In genomic region chr2:150594299-150594698, GRCh38 we compare ENCODE assay signal across 29 cellular contexts.
"Had no signal": no experiment of that assay in that cellular context is flagged by ENCODE, and none has a peak within 500 bp of the region (broad histone marks: within the 10 kb centered on the region; RNA-seq: fewer than 3 reads in every experiment).

No MANE protein-coding gene starts in this region.

- H3K27ac ChIP-seq: ovary, parathyroid adenoma, psoas muscle, right lobe of liver, sigmoid colon, spleen, suprapubic skin, testis, tibial artery, transverse colon, upper lobe of right lung, uterus had no signal

- H3K4me2 ChIP-seq: smooth muscle cell had no signal

- H3K79me2 ChIP-seq: parathyroid adenoma had no signal

- H3K27me3 ChIP-seq: ovary, right lobe of liver, sigmoid colon, spleen, suprapubic skin, testis, tibial artery, transverse colon, upper lobe of right lung, uterus had no signal

- ATAC-seq: naive thymus-derived CD8-positive, alpha-beta T cell; natural killer cell treated with Interleukin-12 subunit alpha and Interleukin-12 subunit beta and Interleukin-15 and Interleukin-18, amount 100 ng/mL, for 72 hours; psoas muscle; right cardiac atrium; right lobe of liver; stimulated activated memory B cell treated with anti-CD40 and anti-IgM and Interleukin-4, amounts not matched to agents 10 μg/mL and 1 μg/mL and 100 μg/mL, for 72 hours; stimulated activated naive CD8-positive, alpha-beta T cell treated with anti-CD3 and anti-CD28 coated beads, Interleukin-15, amount 100 ng/mL, for 72 hours; stimulated activated naive CD8-positive, alpha-beta T cell treated with anti-CD3 and anti-CD28 coated beads, Interleukin-15, Interleukin-2, amounts not matched to agents 100 U/mL and 50 U/mL, for 24 hours; upper lobe of right lung had no signal

- H3K4me3 ChIP-seq: ovary, psoas muscle, right lobe of liver, sigmoid colon, smooth muscle cell, spleen, suprapubic skin, testis, tibial artery, transverse colon, upper lobe of right lung, uterus had no signal

- H3K4me1 ChIP-seq: parathyroid adenoma, psoas muscle, spleen, suprapubic skin, testis, transverse colon, upper lobe of right lung, uterus had no signal

- H3K36me3 ChIP-seq: ovary, right lobe of liver, sigmoid colon, spleen, suprapubic skin, tibial artery, transverse colon, upper lobe of right lung, uterus had no signal

- DNase-seq: naive thymus-derived CD8-positive, alpha-beta T cell; nephron progenitor cell; occipital lobe; ovary; posterior cingulate gyrus; psoas muscle; right cardiac atrium; right lobe of liver; sigmoid colon; spleen; stimulated activated CD4-positive, alpha-beta T cell treated with anti-CD3 and anti-CD28 coated beads, Interleukin-12 subunit alpha, Interleukin-12 subunit beta, amount 100 ng/mL, for 4 hours; stimulated activated CD4-positive, alpha-beta T cell treated with anti-CD3 and anti-CD28 coated beads, Interleukin-1b, Interleukin-23, amount 100 ng/mL, for 48 hours; stimulated activated CD4-positive, alpha-beta T cell treated with anti-CD3 and anti-CD28 coated beads, Interleukin-4, amount 100 ng/mL, for 1 hour; stimulated activated CD4-positive, alpha-beta T cell treated with anti-CD3 and anti-CD28 coated beads, Interleukin-4, amount 100 ng/mL, for 4 hours; stimulated activated CD8-positive, alpha-beta memory T cell treated with anti-CD3 and anti-CD28 coated beads, Interleukin-4, amount 100 ng/mL, for 48 hours; stimulated activated naive CD4-positive, alpha-beta T cell; stimulated activated naive CD8-positive, alpha-beta T cell treated with anti-CD3 and anti-CD28 coated beads, Interleukin-15, amount 100 ng/mL, for 72 hours; stimulated activated naive CD8-positive, alpha-beta T cell treated with anti-CD3 and anti-CD28 coated beads, Interleukin-15, Interleukin-2, amounts not matched to agents 100 U/mL and 50 U/mL, for 24 hours; substantia nigra; testis; tibial artery; transverse colon; upper lobe of right lung; uterus had no signal

- H3K9me3 ChIP-seq: ovary, psoas muscle, right lobe of liver, sigmoid colon, spleen, suprapubic skin, testis, tibial artery, transverse colon, upper lobe of right lung, uterus had no signal

- H3K9ac ChIP-seq: parathyroid adenoma had no signal

- H2AFZ ChIP-seq: parathyroid adenoma had no signal
